ENCODE assay signal across 21 cellular contexts in the genomic region with DNA sequence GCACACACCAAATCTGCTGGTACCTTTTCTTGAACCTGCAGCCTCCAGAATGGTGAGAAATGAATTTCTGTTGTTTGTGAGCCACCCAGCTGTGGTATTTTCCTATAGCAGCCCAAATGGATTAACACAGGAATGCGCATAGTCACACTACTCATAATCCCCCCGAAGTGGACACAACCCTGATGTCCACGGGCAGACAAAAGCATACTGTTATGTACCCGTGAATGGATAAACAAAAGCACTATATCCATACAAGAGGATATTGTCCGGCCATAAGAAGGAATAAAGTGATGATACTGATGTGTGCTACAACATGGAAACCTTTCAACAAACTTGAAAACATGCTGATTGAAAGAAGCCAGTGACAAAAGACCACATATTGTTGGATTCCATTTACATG.
DNase-seq lines count a peak whose midpoint lies in the region; ATAC-seq, FAIRE-seq and TF ChIP-seq lines count a peak whose summit lies in the region.
"Had no signal": no experiment of that assay in that cellular context is flagged by ENCODE, and none has a peak within 500 bp of the region (broad histone marks: within the 10 kb centered on the region; RNA-seq: fewer than 3 reads in every experiment).

No MANE protein-coding gene starts in this region.

- peaks cover 23% of the 10 kb centered on the region for H3K4me1 ChIP-seq in HAP-1

- no peak for ATAC-seq in HG02642 (IDR thresholded peaks at IDR 0.05; ENCODE audit: poor library complexity, unreplicated experiment)
- ATAC-seq: GM12878, HCT116 had no signal

- no peaks in the 10 kb centered on the region for H3K9me3 ChIP-seq in HAP-1
- H3K9me3 ChIP-seq: Caco-2 had no signal

- H3K4me3 ChIP-seq in HAP-1: no peak overlapping the region
- H3K4me3 ChIP-seq: GM12878, GM23248 had no signal

- H3K27me3 ChIP-seq in HAP-1 (ENCODE audit: low read depth): no peaks in the 10 kb centered on the region

- TF ChIP-seq CTCF in D721Med (IDR thresholded peaks at IDR 0.05; ENCODE audit: insufficient read depth, missing control alignments): no peak

- in situ Hi-C loops in HAP-1 (cut with MboI; ENCODE audit: low sequenced_read_pairs): no loop called here

- DNase-seq in COLO829 (ENCODE audit: low spot score) (peak; percentile 29), HAP-1 (ENCODE audit: low spot score in 2 of 2) (peak; percentile 37 to 46), foreskin melanocyte (peak; percentile 82), pons (ENCODE audit: low spot score) (peak; percentile 39), D721Med (ENCODE audit: insufficient read length, low spot score) (no peak)
- no peak for DNase-seq in stimulated activated naive CD4-positive, alpha-beta T cell treated with Interleukin-2 at 50 U/mL for 16 hours (lab: John Stamatoyannopoulos, UW)
- DNase-seq: C1 segment of cervical spinal cord; Caco-2; CD4-positive, alpha-beta memory T cell; DMS 273 treated with DMSO at 0.1 percent for 48 hours; DMS79; EL; GDM1; GM23248; H7 had no signal

- no peak for FAIRE-seq in D721Med (lab: Jason Lieb, UNC)
- FAIRE-seq: GM12878, GM18507, GM19239, H1 had no signal

- no peaks in the 10 kb centered on the region for H3K36me3 ChIP-seq in HAP-1 (replicated peaks)

Comparison
In these comparisons a context has a peak if more than half of its experiments do, and no peak if none do; other contexts are left out.
1. DNase-seq: peak in COLO829 (single experiment), HAP-1 (2 of 2), foreskin melanocyte (single experiment) and pons (single experiment); none in D721Med (single experiment) and stimulated activated naive CD4-positive, alpha-beta T cell treated with Interleukin-2 at 50 U/mL for 16 hours (single experiment).